ENCODE assay signal across 24 cellular contexts in genomic region chr12:43891856-43892574, GRCh38.
"Had no signal": no experiment of that assay in that cellular context is flagged by ENCODE, and none has a peak within 500 bp of the region (broad histone marks: within the 10 kb centered on the region; RNA-seq: fewer than 3 reads in every experiment).

No MANE protein-coding gene starts in this region.

- H3K27me3 ChIP-seq: dorsolateral prefrontal cortex, heart right ventricle, right atrium auricular region, transverse colon, uterus had no signal

- H3K4me1 Mint-ChIP-seq: activated CD4-positive, alpha-beta T cell treated with anti-CD3 and anti-CD28 coated beads, Interleukin-2, amount 10 ng/mL, durations not matched to agents 7 days and 5 days; immature natural killer cell; nephron had no signal

- DNase-seq: activated CD4-positive, alpha-beta T cell treated with anti-CD3 and anti-CD28 coated beads, Interleukin-2, amount 10 ng/mL, durations not matched to agents 7 days and 5 days; activated CD8-positive, alpha-beta T cell treated with anti-CD3 and anti-CD28 coated beads, Interleukin-2, amount 10 ng/mL, durations not matched to agents 7 days and 5 days; activated naive CD4-positive, alpha-beta T cell treated with Interleukin-2 at 50 U/mL for 16 hours; activated naive CD8-positive, alpha-beta T cell treated with anti-CD3 and anti-CD28 coated beads, Interleukin-2, amount 10 ng/mL, durations not matched to agents 7 days and 5 days; activated T-cell treated with anti-CD3 and anti-CD28 coated beads, Interleukin-2, amount 50 U/mL, for 24 hours; amygdala; central memory CD4-positive, alpha-beta T cell; dorsolateral prefrontal cortex; heart right ventricle; immature natural killer cell; left cardiac atrium; lower lobe of right lung; posterior cingulate gyrus; stimulated activated CD4-positive, alpha-beta T cell treated with anti-CD3 and anti-CD28 coated beads, Interleukin-15, amount 100 ng/mL, for 24 hours; stimulated activated CD4-positive, alpha-beta T cell treated with anti-CD3 and anti-CD28 coated beads, Interleukin-2, amount 100 ng/mL, for 48 hours; transverse colon; uterus had no signal

- H3K4me1 ChIP-seq: heart right ventricle, lower lobe of right lung, right atrium auricular region, transverse colon, uterus had no signal

- H3K27ac Mint-ChIP-seq: activated CD4-positive, alpha-beta T cell treated with anti-CD3 and anti-CD28 coated beads, Interleukin-2, amount 10 ng/mL, durations not matched to agents 7 days and 5 days; activated CD8-positive, alpha-beta T cell treated with anti-CD3 and anti-CD28 coated beads, Interleukin-2, amount 10 ng/mL, durations not matched to agents 7 days and 5 days; activated naive CD8-positive, alpha-beta T cell treated with anti-CD3 and anti-CD28 coated beads, Interleukin-2, amount 10 ng/mL, durations not matched to agents 7 days and 5 days; activated T-cell treated with anti-CD3 and anti-CD28 coated beads, Interleukin-2, amount 50 U/mL, for 24 hours; activated T-helper 2 cell treated with anti-CD3 and anti-CD28 coated beads, Interferon-gamma antibody, Interleukin-2, Interleukin-4, amounts not matched to agents 10 μg/mL and 5 μg/mL and 100 μg/mL, durations not matched to agents 14 hours and 24 hours and 36 hours; immature natural killer cell; nephron; stimulated activated naive CD8-positive, alpha-beta T cell treated with anti-CD3 and anti-CD28 coated beads, Interleukin-15, Interleukin-2, amounts not matched to agents 100 ng/mL and 50 ng/mL, for 24 hours; T-helper 1 cell treated with Interleukin-12 subunit alpha and Interleukin-12 subunit beta and Interleukin-4 antibody, amounts not matched to agents 30 μg/mL and 1 μg/mL, for 36 hours had no signal

- ATAC-seq: activated CD4-positive, CD25-positive, alpha-beta regulatory T cell treated with anti-CD3 and anti-CD28 coated beads, Interleukin-2, amount 50 U/mL, for 24 hours; activated CD8-positive, alpha-beta T cell treated with anti-CD3 and anti-CD28 coated beads, Interleukin-2, amount 10 ng/mL, durations not matched to agents 7 days and 5 days; heart right ventricle; left cardiac atrium; lower lobe of right lung had no signal

- FAIRE-seq: colon had no signal

- H3K36me3 Mint-ChIP-seq: activated naive CD8-positive, alpha-beta T cell treated with anti-CD3 and anti-CD28 coated beads, Interleukin-2, amount 10 ng/mL, durations not matched to agents 7 days and 5 days had no signal

- H3K4me3 ChIP-seq: dorsolateral prefrontal cortex, heart right ventricle, lower lobe of right lung, right atrium auricular region, transverse colon, uterus had no signal

- H3K9me3 Mint-ChIP-seq: activated T-helper 2 cell treated with anti-CD3 and anti-CD28 coated beads, Interferon-gamma antibody, Interleukin-2, Interleukin-4, amounts not matched to agents 10 μg/mL and 5 μg/mL and 100 μg/mL, durations not matched to agents 14 hours and 24 hours and 36 hours; immature natural killer cell; nephron; T-helper 1 cell treated with Interleukin-12 subunit alpha and Interleukin-12 subunit beta and Interleukin-4 antibody, amounts not matched to agents 30 μg/mL and 1 μg/mL, for 36 hours had no signal

- H3K27me3 Mint-ChIP-seq: activated CD4-positive, alpha-beta T cell treated with anti-CD3 and anti-CD28 coated beads, Interleukin-2, amount 10 ng/mL, durations not matched to agents 7 days and 5 days; activated naive CD8-positive, alpha-beta T cell treated with anti-CD3 and anti-CD28 coated beads, Interleukin-2, amount 10 ng/mL, durations not matched to agents 7 days and 5 days; activated T-cell treated with anti-CD3 and anti-CD28 coated beads, Interleukin-2, amount 50 U/mL, for 24 hours; stimulated activated naive CD8-positive, alpha-beta T cell treated with anti-CD3 and anti-CD28 coated beads, Interleukin-15, Interleukin-2, amounts not matched to agents 100 ng/mL and 50 ng/mL, for 24 hours had no signal

- H3K36me3 ChIP-seq: heart right ventricle, lower lobe of right lung, right atrium auricular region, transverse colon, uterus had no signal

- H3K4me3 Mint-ChIP-seq: activated CD4-positive, alpha-beta T cell treated with anti-CD3 and anti-CD28 coated beads, Interleukin-2, amount 10 ng/mL, durations not matched to agents 7 days and 5 days; activated CD8-positive, alpha-beta T cell treated with anti-CD3 and anti-CD28 coated beads, Interleukin-2, amount 10 ng/mL, durations not matched to agents 7 days and 5 days; activated naive CD8-positive, alpha-beta T cell treated with anti-CD3 and anti-CD28 coated beads, Interleukin-2, amount 10 ng/mL, durations not matched to agents 7 days and 5 days; activated T-cell treated with anti-CD3 and anti-CD28 coated beads, Interleukin-2, amount 50 U/mL, for 24 hours; immature natural killer cell; nephron; stimulated activated naive CD8-positive, alpha-beta T cell treated with anti-CD3 and anti-CD28 coated beads, Interleukin-15, Interleukin-2, amounts not matched to agents 100 ng/mL and 50 ng/mL, for 24 hours; T-helper 1 cell treated with Interleukin-12 subunit alpha and Interleukin-12 subunit beta and Interleukin-4 antibody, amounts not matched to agents 30 μg/mL and 1 μg/mL, for 36 hours had no signal

- H3K27ac ChIP-seq: dorsolateral prefrontal cortex, heart right ventricle, lower lobe of right lung, right atrium auricular region, transverse colon, uterus had no signal

- H3K9me3 ChIP-seq: heart right ventricle, lower lobe of right lung, right atrium auricular region, transverse colon, uterus had no signal
